Comparison of ENCODE assay signal across 18 cellular contexts in the genomic region with DNA sequence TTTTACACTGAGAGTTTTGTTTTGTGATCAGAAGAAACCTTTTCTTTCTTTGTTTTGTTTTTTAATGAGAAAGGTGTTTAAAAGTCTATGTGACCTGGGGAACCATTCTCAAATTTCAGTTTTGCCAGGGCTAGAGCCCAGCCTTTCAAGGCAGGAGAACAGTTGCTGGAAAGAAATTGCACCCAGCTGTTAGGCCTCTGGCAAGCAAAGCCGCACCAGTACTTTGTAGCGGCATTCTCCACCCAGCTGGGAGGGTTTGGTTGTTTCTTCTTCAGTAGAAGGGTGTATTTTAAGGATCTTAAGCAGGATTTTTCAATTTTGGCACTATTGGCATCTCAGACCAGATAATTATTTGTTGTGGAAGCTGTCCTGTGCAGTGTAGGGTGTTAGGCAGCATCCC. TPM values are rescaled to one million over a fixed set of nuclear protein-coding genes. Genes with fewer than 3 reads are reported as not detected.
DNase-seq lines count a peak whose midpoint lies in the region; ATAC-seq and TF ChIP-seq lines count a peak whose summit lies in the region.
"Had no signal": no experiment of that assay in that cellular context is flagged by ENCODE, and none has a peak within 500 bp of the region (broad histone marks: within the 10 kb centered on the region; RNA-seq: fewer than 3 reads in every experiment).

No MANE protein-coding gene starts in this region.

- H3K27ac Mint-ChIP-seq in activated naive CD8-positive, alpha-beta T cell = peak overlapping the region; percentile 50
- H3K27ac Mint-ChIP-seq in activated naive CD8-positive, alpha-beta T cell treated with anti-CD3 and anti-CD28 coated beads for 36 hours = no peak overlapping the region
- H3K27ac Mint-ChIP-seq in stimulated activated naive B cell treated with anti-CD40 and anti-IgM and Interleukin-4, amounts not matched to agents 10 μg/mL and 1 μg/mL and 100 μg/mL, for 72 hours = peak overlapping the region; percentile 75
- H3K27ac Mint-ChIP-seq in mesothelial cell of epicardium = no peak overlapping the region

- H3K36me3 Mint-ChIP-seq in activated naive CD8-positive, alpha-beta T cell = peaks cover 5% of the 10 kb centered on the region
- H3K36me3 Mint-ChIP-seq in activated naive CD8-positive, alpha-beta T cell treated with anti-CD3 and anti-CD28 coated beads for 36 hours = peaks cover 36% of the 10 kb centered on the region
- peaks cover 26 to 45% of the 10 kb centered on the region in 2 donors for H3K36me3 Mint-ChIP-seq in stimulated activated naive B cell treated with anti-CD40 and anti-IgM and Interleukin-4, amounts not matched to agents 10 μg/mL and 1 μg/mL and 100 μg/mL, for 72 hours
- peaks cover 29% of the 10 kb centered on the region for H3K36me3 Mint-ChIP-seq in mesothelial cell of epicardium

- peaks cover 78% of the 10 kb centered on the region for H3K4me1 Mint-ChIP-seq in activated naive CD8-positive, alpha-beta T cell (ENCODE audit: low read depth)
- peaks cover 66% of the 10 kb centered on the region for H3K4me1 Mint-ChIP-seq in activated naive CD8-positive, alpha-beta T cell treated with anti-CD3 and anti-CD28 coated beads for 36 hours
- peaks cover 54 to 95% of the 10 kb centered on the region in 2 donors for H3K4me1 Mint-ChIP-seq in stimulated activated naive B cell treated with anti-CD40 and anti-IgM and Interleukin-4, amounts not matched to agents 10 μg/mL and 1 μg/mL and 100 μg/mL, for 72 hours
- peaks cover 5% of the 10 kb centered on the region for H3K4me1 Mint-ChIP-seq in mesothelial cell of epicardium

- H3K79me2 ChIP-seq in OCI-LY7 (ENCODE audit: insufficient read depth, low read depth, low read length) (no peaks in the 10 kb centered on the region), hepatocyte (no peaks in the 10 kb centered on the region)

- H3K36me3 ChIP-seq in OCI-LY7 (ENCODE audit: insufficient read depth, low read length) (peaks cover 24% of the 10 kb centered on the region; the same call in 1 of the 2 replicates), hepatocyte (replicated peaks; ENCODE audit: insufficient read depth, low read depth) (no peaks in the 10 kb centered on the region), suprapubic skin (peaks cover 33% of the 10 kb centered on the region)
- H3K36me3 ChIP-seq: SJCRH30, uterus had no signal

- intact Hi-C loops in OCI-LY7 (cut with micrococcal nuclease; ENCODE audit: unreplicated experiment) = loop anchor here (5.0 kb wide), 1 partner anchor 86 kb away; a partner anchor contains a TSS

- H3K4me1 ChIP-seq in OCI-LY7 (ENCODE audit: insufficient read depth, low read length, poor library complexity, severe bottlenecking) = peaks cover 86% of the 10 kb centered on the region
- no peaks in the 10 kb centered on the region for H3K4me1 ChIP-seq in hepatocyte (ENCODE audit: insufficient read depth)
- peaks cover 17% of the 10 kb centered on the region for H3K4me1 ChIP-seq in suprapubic skin
- H3K4me1 ChIP-seq: HAP-1, SJCRH30, uterus had no signal

- no peak overlapping the region for H3K4me3 Mint-ChIP-seq in activated naive CD8-positive, alpha-beta T cell
- no peak overlapping the region for H3K4me3 Mint-ChIP-seq in activated naive CD8-positive, alpha-beta T cell treated with anti-CD3 and anti-CD28 coated beads for 36 hours
- peak overlapping the region in 1 of 2 donors; percentile 11 for H3K4me3 Mint-ChIP-seq in stimulated activated naive B cell treated with anti-CD40 and anti-IgM and Interleukin-4, amounts not matched to agents 10 μg/mL and 1 μg/mL and 100 μg/mL, for 72 hours
- H3K4me3 Mint-ChIP-seq in mesothelial cell of epicardium = no peak overlapping the region

- 65% methylated on average over 2 of the region's 2 CpGs for WGBS in hepatocyte (ENCODE audit: low lambda C conversion rate, missing lambda C conversion rate)
- WGBS in suprapubic skin = 63% methylated on average over 2 of the region's 2 CpGs

- ATAC-seq in stimulated activated naive B cell treated with anti-CD40 and anti-IgM and Interleukin-4, amounts not matched to agents 10 μg/mL and 1 μg/mL and 100 μg/mL, for 72 hours (replicated peaks) = no peak
- no peak for ATAC-seq in GM19324 (IDR thresholded peaks at IDR 0.05; ENCODE audit: low FRiP score, unreplicated experiment)
- ATAC-seq: lower lobe of right lung had no signal

- no peaks in the 10 kb centered on the region for H3K9me3 Mint-ChIP-seq in activated naive CD8-positive, alpha-beta T cell (ENCODE audit: low read depth)
- H3K9me3 Mint-ChIP-seq in activated naive CD8-positive, alpha-beta T cell treated with anti-CD3 and anti-CD28 coated beads for 36 hours = no peaks in the 10 kb centered on the region
- no peaks in the 10 kb centered on the region for H3K9me3 Mint-ChIP-seq in stimulated activated naive B cell treated with anti-CD40 and anti-IgM and Interleukin-4, amounts not matched to agents 10 μg/mL and 1 μg/mL and 100 μg/mL, for 72 hours
- H3K9me3 Mint-ChIP-seq in mesothelial cell of epicardium = no peaks in the 10 kb centered on the region

- no peaks in the 10 kb centered on the region for H3K27me3 Mint-ChIP-seq in activated naive CD8-positive, alpha-beta T cell
- no peaks in the 10 kb centered on the region for H3K27me3 Mint-ChIP-seq in activated naive CD8-positive, alpha-beta T cell treated with anti-CD3 and anti-CD28 coated beads for 36 hours
- no peaks in the 10 kb centered on the region for H3K27me3 Mint-ChIP-seq in stimulated activated naive B cell treated with anti-CD40 and anti-IgM and Interleukin-4, amounts not matched to agents 10 μg/mL and 1 μg/mL and 100 μg/mL, for 72 hours
- H3K27me3 Mint-ChIP-seq in mesothelial cell of epicardium (ENCODE audit: low read depth) = no peaks in the 10 kb centered on the region

- H3K4me2 ChIP-seq in OCI-LY7 (ENCODE audit: low read length) = peak overlapping the region; percentile 9
- no peak overlapping the region for H3K4me2 ChIP-seq in hepatocyte

- no peak for TF ChIP-seq POLR2A in suprapubic skin (IDR thresholded peaks at IDR 0.05)

- no peaks in the 10 kb centered on the region for H3K27me3 ChIP-seq in hepatocyte
- H3K27me3 ChIP-seq in suprapubic skin = no peaks in the 10 kb centered on the region
- H3K27me3 ChIP-seq: cardiac muscle cell, sigmoid colon, SJCRH30, uterus had no signal

- H4K20me1 ChIP-seq in OCI-LY7 (ENCODE audit: insufficient read depth, low read length) (no peaks in the 10 kb centered on the region), hepatocyte (ENCODE audit: insufficient read depth, poor library complexity, severe bottlenecking) (no peaks in the 10 kb centered on the region)

- CTCF ChIA-PET in OCI-LY7 (lab: Charles Lee; ENCODE audit: unreplicated experiment) = no interaction called here

- no peak for TF ChIP-seq EP300 in suprapubic skin (IDR thresholded peaks at IDR 0.05)

- POLR2A ChIA-PET in OCI-LY7 (lab: Charles Lee) = no interaction called here

- BruUV-seq in OCI-LY7 (replicated peaks; lab: Mats Ljungman, UMichigan) = no TSS peak

- H3K9me2 ChIP-seq in OCI-LY7 (ENCODE audit: insufficient read depth, low read length) (no peaks in the 10 kb centered on the region), hepatocyte (replicated peaks; ENCODE audit: insufficient read depth) (no peaks in the 10 kb centered on the region)

- TF ChIP-seq CTCF in OCI-LY7 (conservative IDR thresholded peaks at IDR 0.05; ENCODE audit: low read length) = no peak
- TF ChIP-seq CTCF in hepatocyte (IDR thresholded peaks at IDR 0.05; ENCODE audit: poor library complexity) = no peak
- TF ChIP-seq CTCF in mesothelial cell of epicardium (IDR thresholded peaks at IDR 0.05; ENCODE audit: unreplicated experiment) = no peak
- TF ChIP-seq CTCF in suprapubic skin (IDR thresholded peaks at IDR 0.05) = no peak

- H3K27ac ChIP-seq in OCI-LY7 (ENCODE audit: low read depth, low read length, poor library complexity, severe bottlenecking) = peak overlapping the region; percentile 89
- H3K27ac ChIP-seq in hepatocyte = peak overlapping the region; percentile 7
- no peak overlapping the region for H3K27ac ChIP-seq in suprapubic skin
- H3K27ac ChIP-seq: cardiac muscle cell, lower lobe of right lung, sigmoid colon, SJCRH30, uterus had no signal

- no peak for DNase-seq in activated naive CD8-positive, alpha-beta T cell treated with anti-CD3 and anti-CD28 coated beads for 36 hours
- no peak for DNase-seq in OCI-LY7 (ENCODE audit: low spot score)
- DNase-seq in hepatocyte (ENCODE audit: low spot score) = no peak
- DNase-seq in stimulated activated naive B cell treated with anti-CD40 and anti-IgM and Interleukin-4, amounts not matched to agents 10 μg/mL and 1 μg/mL and 100 μg/mL, for 72 hours = no peak
- DNase-seq in mesothelial cell of epicardium (ENCODE audit: low spot score in 2 of 2, unreplicated experiment in 2 of 2) = no peak
- no peak for DNase-seq in suprapubic skin (ENCODE audit: low spot score in 2 of 2)
- DNase-seq: activated naive CD4-positive, alpha-beta T cell treated with anti-CD3 and anti-CD28 coated beads, Interleukin-2, amount 50 U/mL, for 16 hours; lower lobe of right lung; NCI-H1048; occipital lobe; sigmoid colon; stimulated activated CD4-positive, alpha-beta T cell treated with anti-CD3 and anti-CD28 coated beads, Interleukin-4, amount 100 ng/mL, for 4 hours; uterus had no signal

- H3K4me3 ChIP-seq in OCI-LY7 (ENCODE audit: low read depth, low read length, poor library complexity, severe bottlenecking) (no peak overlapping the region), hepatocyte (no peak overlapping the region), suprapubic skin (no peak overlapping the region)
- H3K4me3 ChIP-seq: cardiac muscle cell, HAP-1, lower lobe of right lung, sigmoid colon, SJCRH30, uterus had no signal

- no peak overlapping the region for H2AFZ ChIP-seq in OCI-LY7 (ENCODE audit: low read length)
- no peak overlapping the region for H2AFZ ChIP-seq in hepatocyte

- H3K9me3 ChIP-seq in OCI-LY7 (ENCODE audit: low read length) = no peaks in the 10 kb centered on the region; the same call in 1 of the 2 replicates
- H3K9me3 ChIP-seq in hepatocyte (ENCODE audit: low read depth) = no peaks in the 10 kb centered on the region
- no peaks in the 10 kb centered on the region for H3K9me3 ChIP-seq in suprapubic skin
- H3K9me3 ChIP-seq: HAP-1, lower lobe of right lung, sigmoid colon, SJCRH30, uterus had no signal

RNA-seq across cellular contexts. Expression of a gene that starts 16.6 kb away (rescaled TPM):
- 10 to 100 TPM; 53.0 to 53.5 TPM for total RNA-seq in activated naive CD8-positive, alpha-beta T cell treated with anti-CD3 and anti-CD28 coated beads for 36 hours
- 0.88 TPM in 2 replicates for total RNA-seq in OCI-LY7 (2014; rRNA removed; shearing (Covaris generic))
- 1.2 and 1.8 TPM in 2 replicates for total RNA-seq in OCI-LY7 (2022)
- 41.2 and 43.6 TPM in 2 replicates for total RNA-seq in hepatocyte
- polyA plus RNA-seq in hepatocyte = 47.6 and 50.2 TPM in 2 replicates
- total RNA-seq in mesothelial cell of epicardium = 18.6 to 23.4 TPM (median 20.6 TPM) in 3 replicates
- 100 to 1,000 TPM in 3 of 4 donors, 10 to 100 TPM in 1; 72.5 to 109 (median 105) TPM for total RNA-seq in suprapubic skin

Comparison
In these comparisons a context has a peak if more than half of its experiments do, and no peak if none do; other contexts are left out.
1. H3K27ac Mint-ChIP-seq: peak in activated naive CD8-positive, alpha-beta T cell (single experiment) and stimulated activated naive B cell treated with anti-CD40 and anti-IgM and Interleukin-4, amounts not matched to agents 10 μg/mL and 1 μg/mL and 100 μg/mL, for 72 hours (single experiment); none in activated naive CD8-positive, alpha-beta T cell treated with anti-CD3 and anti-CD28 coated beads for 36 hours (single experiment) and mesothelial cell of epicardium (single experiment).